In the genomic region with DNA sequence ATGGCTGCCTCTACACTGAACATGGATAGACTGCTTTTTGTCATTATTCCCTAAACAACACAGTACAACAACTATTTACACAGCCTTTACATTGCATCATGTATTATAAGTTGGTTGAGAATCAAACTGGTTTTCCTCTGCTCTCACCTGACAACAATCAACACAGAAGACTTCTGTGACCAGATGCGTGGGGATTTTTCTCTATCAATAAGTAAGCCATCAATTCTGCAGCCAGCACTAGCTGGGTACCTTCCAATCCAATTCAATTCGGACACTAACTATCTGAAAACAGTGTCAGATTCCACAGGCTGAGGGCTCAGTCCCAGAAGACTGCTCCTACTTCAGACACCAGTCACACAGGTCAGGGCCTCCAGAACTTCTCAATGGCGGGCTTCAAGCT, we compare ENCODE assay signal across 18 cellular contexts. TPM values are rescaled to one million over a fixed set of nuclear protein-coding genes. Genes with fewer than 3 reads are reported as not detected.
DNase-seq lines count a peak whose midpoint lies in the region; ATAC-seq and TF ChIP-seq lines count a peak whose summit lies in the region.
"Had no signal": no experiment of that assay in that cellular context is flagged by ENCODE, and none has a peak within 500 bp of the region (broad histone marks: within the 10 kb centered on the region; RNA-seq: fewer than 3 reads in every experiment).

No MANE protein-coding gene starts in this region.

- H3K4me1 ChIP-seq in tibial nerve, result peaks cover 0 to 7% (median 5%) of the 10 kb centered on the region in 4 donors

- H3K27me3 Mint-ChIP-seq in activated T-helper 17 cell treated with anti-CD3 and anti-CD28 coated beads, Interleukin-2, amount 50 U/mL, for 72 hours, result peaks cover 4% of the 10 kb centered on the region

- no peak for TF ChIP-seq EP300 in tibial nerve (IDR thresholded peaks at IDR 0.05)

- peak; percentile 68 for ATAC-seq in GM18909 (IDR thresholded peaks at IDR 0.05; ENCODE audit: poor library complexity, unreplicated experiment)
- peak; percentile 68 for ATAC-seq in HG02759 (IDR thresholded peaks at IDR 0.05; ENCODE audit: unreplicated experiment)
- ATAC-seq in GM18505 (IDR thresholded peaks at IDR 0.05; ENCODE audit: unreplicated experiment), result no peak
- no peak for ATAC-seq in activated T-helper 17 cell treated with anti-CD3 and anti-CD28 coated beads, Interleukin-2, amount 50 U/mL, for 72 hours (replicated peaks)
- ATAC-seq: PC-3 had no signal

- H3K27ac ChIP-seq in tibial nerve, result no peak overlapping the region
- H3K27ac ChIP-seq: HL-60, RWPE1 had no signal

- H3K27ac Mint-ChIP-seq in activated T-helper 17 cell treated with anti-CD3 and anti-CD28 coated beads, Interleukin-2, amount 50 U/mL, for 72 hours, result no peak overlapping the region

- no peak overlapping the region for H3K4me3 ChIP-seq in tibial nerve

- WGBS in tibial nerve, 2 donors, result 82 to 83% methylated on average over 3 of the region's 3 CpGs

- no peaks in the 10 kb centered on the region for H3K4me1 Mint-ChIP-seq in activated T-helper 17 cell treated with anti-CD3 and anti-CD28 coated beads, Interleukin-2, amount 50 U/mL, for 72 hours

- peak; percentile 32 for DNase-seq in kidney tubule cell (ENCODE audit: low spot score)
- DNase-seq in renal cortical epithelial cell (ENCODE audit: low read depth), result peak; percentile 47
- DNase-seq in tibial nerve (ENCODE audit: low spot score in 2 of 2), result no peak
- DNase-seq: C1 segment of cervical spinal cord, DMS 273 treated with DMSO at 0.1 percent for 48 hours, GF-D8, H7, NCI-H146, NCI-H2081, NCI-H510A, NCI-H774, PC-3 had no signal

- TF ChIP-seq POLR2A in tibial nerve (IDR thresholded peaks at IDR 0.05), result no peak
- no peak for TF ChIP-seq POLR2A in GM18505 (IDR thresholded peaks at IDR 0.05; ENCODE audit: borderline replicate concordance, extremely low read depth, insufficient read depth, insufficient read length)

- H3K27me3 ChIP-seq in tibial nerve, result no peaks in the 10 kb centered on the region

- H3K9me3 Mint-ChIP-seq in activated T-helper 17 cell treated with anti-CD3 and anti-CD28 coated beads, Interleukin-2, amount 50 U/mL, for 72 hours, result no peaks in the 10 kb centered on the region

- no peaks in the 10 kb centered on the region for H3K36me3 Mint-ChIP-seq in activated T-helper 17 cell treated with anti-CD3 and anti-CD28 coated beads, Interleukin-2, amount 50 U/mL, for 72 hours (ENCODE audit: low read depth)

- no peaks in the 10 kb centered on the region for H3K36me3 ChIP-seq in tibial nerve

- no peak for TF ChIP-seq CTCF in tibial nerve (IDR thresholded peaks at IDR 0.05)

- no peak overlapping the region for H3K4me3 Mint-ChIP-seq in activated T-helper 17 cell treated with anti-CD3 and anti-CD28 coated beads, Interleukin-2, amount 50 U/mL, for 72 hours

- H3K9me3 ChIP-seq in tibial nerve, result no peaks in the 10 kb centered on the region

RNA-seq across cellular contexts. Expression of a gene that starts 36.5 kb away (rescaled TPM):
- total RNA-seq in renal cortical epithelial cell, result 45.8 and 147 TPM in 2 replicates
- total RNA-seq in tibial nerve, result 100 to 1,000 TPM in 1 of 4 donors, 10 to 100 TPM in 3; 48.7 to 130 (median 63.3) TPM
- total RNA-seq in activated T-helper 17 cell treated with anti-CD3 and anti-CD28 coated beads, Interleukin-2, amount 50 U/mL, for 72 hours, result 10 to 100 TPM; 33.8 to 34.7 TPM

RNA-seq across cellular contexts. Expression of a gene that starts 57.1 kb away (rescaled TPM):
- total RNA-seq in renal cortical epithelial cell (13.5 and 26.7 TPM in 2 replicates), tibial nerve (10 to 100 TPM; 23.6 to 39.9 (median 32.5) TPM)
- 10 to 100 TPM; 53.4 to 66.7 TPM for total RNA-seq in activated T-helper 17 cell treated with anti-CD3 and anti-CD28 coated beads, Interleukin-2, amount 50 U/mL, for 72 hours

Comparison
In these comparisons a context has a peak if more than half of its experiments do, and no peak if none do; other contexts are left out.
1. ATAC-seq: peak in GM18909 (single experiment) and HG02759 (single experiment); none in GM18505 (single experiment) and activated T-helper 17 cell treated with anti-CD3 and anti-CD28 coated beads, Interleukin-2, amount 50 U/mL, for 72 hours (single experiment).
2. DNase-seq: peak in kidney tubule cell (single experiment) and renal cortical epithelial cell (single experiment); none in tibial nerve (0 of 2).